Comparison of ENCODE assay signal across 19 cellular contexts in the genomic region with DNA sequence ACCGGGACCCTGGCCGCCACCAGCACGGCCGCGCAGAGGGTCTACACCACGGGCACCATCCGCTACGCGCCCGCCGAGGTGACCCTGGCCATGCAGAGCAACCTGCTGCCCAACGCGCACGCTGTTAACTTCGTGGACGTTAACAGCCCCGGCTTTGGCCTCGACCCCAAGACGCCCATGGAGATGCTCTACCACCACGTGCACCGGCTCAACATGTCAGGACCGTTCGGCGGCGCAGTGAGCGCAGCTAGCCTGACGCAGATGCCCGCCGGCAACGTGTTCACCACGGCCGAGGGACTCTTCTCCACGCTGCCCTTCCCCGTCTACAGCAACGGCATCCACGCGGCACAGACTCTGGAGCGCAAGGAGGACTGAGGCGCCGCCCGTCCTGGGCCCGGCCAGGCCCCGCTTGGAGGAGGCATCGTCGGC.
"Had no signal": no experiment of that assay in that cellular context is flagged by ENCODE, and none has a peak within 500 bp of the region (broad histone marks: within the 10 kb centered on the region; RNA-seq: fewer than 3 reads in every experiment).

No MANE protein-coding gene starts in this region.

- ATAC-seq: activated CD8-positive, alpha-beta T cell treated with anti-CD3 and anti-CD28 coated beads, Interleukin-2, amount 10 ng/mL, durations not matched to agents 7 days and 5 days; activated naive CD8-positive, alpha-beta T cell treated with anti-CD3 and anti-CD28 coated beads, Interleukin-2, amount 50 U/mL, for 24 hours; activated T-cell treated with anti-CD3 and anti-CD28 coated beads, Interleukin-2, amount 50 U/mL, for 4 hours had no signal

- H3K9me3 ChIP-seq: gastroesophageal sphincter, heart right ventricle, thoracic aorta had no signal

- FAIRE-seq: endometrium had no signal

- H3K79me2 ChIP-seq: parathyroid adenoma had no signal

- H3K9me3 Mint-ChIP-seq: activated B cell treated with CpG ODN at 0.5 μM for 24 hours; activated naive CD4-positive, alpha-beta T cell treated with anti-CD3 and anti-CD28 coated beads, Interleukin-2, amount 10 ng/mL, durations not matched to agents 7 days and 5 days; activated T-cell treated with anti-CD3 and anti-CD28 coated beads, Interleukin-2, amount 50 U/mL, for 4 hours; natural killer cell treated with Interleukin-12 subunit alpha and Interleukin-12 subunit beta and Interleukin-15 and Interleukin-18, amount 100 ng/mL, for 72 hours had no signal

- DNase-seq: activated B cell treated with CpG ODN at 0.5 μM for 24 hours; activated CD4-positive, alpha-beta T cell treated with anti-CD3 and anti-CD28 coated beads for 48 hours; activated CD8-positive, alpha-beta T cell treated with anti-CD3 and anti-CD28 coated beads, Interleukin-2, amount 10 ng/mL, durations not matched to agents 7 days and 5 days; activated effector memory CD4-positive, alpha-beta T cell treated with Interleukin-2 at 50 U/mL for 16 hours; activated naive CD4-positive, alpha-beta T cell treated with anti-CD3 and anti-CD28 coated beads, Interleukin-2, amount 10 ng/mL, durations not matched to agents 7 days and 5 days; activated naive CD8-positive, alpha-beta T cell treated with anti-CD3 and anti-CD28 coated beads, Interleukin-2, amount 50 U/mL, for 24 hours; activated T-cell treated with anti-CD3 and anti-CD28 coated beads, Interleukin-2, amount 50 U/mL, for 4 hours; anterior cingulate cortex; central memory CD4-positive, alpha-beta T cell; cortex of kidney; stimulated activated CD4-positive, alpha-beta T cell treated with anti-CD3 and anti-CD28 coated beads, Interleukin-2, amount 100 ng/mL, for 48 hours; SW 1271 had no signal

- H3K4me3 Mint-ChIP-seq: activated B cell treated with CpG ODN at 0.5 μM for 24 hours; activated CD8-positive, alpha-beta T cell treated with anti-CD3 and anti-CD28 coated beads, Interleukin-2, amount 10 ng/mL, durations not matched to agents 7 days and 5 days; activated naive CD4-positive, alpha-beta T cell treated with anti-CD3 and anti-CD28 coated beads, Interleukin-2, amount 10 ng/mL, durations not matched to agents 7 days and 5 days; activated T-cell treated with anti-CD3 and anti-CD28 coated beads, Interleukin-2, amount 50 U/mL, for 4 hours; brain had no signal

- H3K27ac ChIP-seq: gastroesophageal sphincter, heart right ventricle, parathyroid adenoma, thoracic aorta had no signal

- H3K4me1 Mint-ChIP-seq: activated B cell treated with CpG ODN at 0.5 μM for 24 hours had no signal

- H3K36me3 ChIP-seq: gastroesophageal sphincter, heart right ventricle, thoracic aorta had no signal

- H3K4me1 ChIP-seq: heart right ventricle, parathyroid adenoma had no signal

- H3K27ac Mint-ChIP-seq: activated B cell treated with CpG ODN at 0.5 μM for 24 hours; activated CD8-positive, alpha-beta T cell treated with anti-CD3 and anti-CD28 coated beads, Interleukin-2, amount 10 ng/mL, durations not matched to agents 7 days and 5 days; activated naive CD4-positive, alpha-beta T cell treated with anti-CD3 and anti-CD28 coated beads, Interleukin-2, amount 10 ng/mL, durations not matched to agents 7 days and 5 days; activated naive CD8-positive, alpha-beta T cell treated with anti-CD3 and anti-CD28 coated beads, Interleukin-2, amount 50 U/mL, for 24 hours; brain; natural killer cell treated with Interleukin-12 subunit alpha and Interleukin-12 subunit beta and Interleukin-15 and Interleukin-18, amount 100 ng/mL, for 72 hours had no signal

- H3K9ac ChIP-seq: parathyroid adenoma had no signal
